9 cellular contexts compared by ENCODE assay signal in genomic region chr1:24556414-24556795, GRCh38. TPM values are rescaled to one million over a fixed set of nuclear protein-coding genes. Genes with fewer than 3 reads are reported as not detected.
DNase-seq lines count a peak whose midpoint lies in the region; ATAC-seq and TF ChIP-seq lines count a peak whose summit lies in the region.
"Had no signal": no experiment of that assay in that cellular context is flagged by ENCODE, and none has a peak within 500 bp of the region (broad histone marks: within the 10 kb centered on the region; RNA-seq: fewer than 3 reads in every experiment).

No MANE protein-coding gene starts in this region.

- no peak overlapping the region for H3K9ac ChIP-seq in BLaER1 treated with 17β-estradiol and CSF1 and Interleukin-3, amounts not matched to agents 10 nM and 100 nM
- H3K9ac ChIP-seq in HUES64 (ENCODE audit: low read depth, low read length) (no peak overlapping the region), mucosa of rectum (ENCODE audit: low read depth in 1 of 2, low read length in 2 of 2) (peak overlapping the region; percentile 24 to 79)

- H3K27me3 ChIP-seq in BLaER1 treated with 17β-estradiol and CSF1 and Interleukin-3, amounts not matched to agents 10 nM and 100 nM, result peaks cover 60 to 79% (median 70%) of the 10 kb centered on the region in 11 experiments
- H3K27me3 ChIP-seq in HUES64 (ENCODE audit: insufficient read depth, low read length) (peaks cover 46% of the 10 kb centered on the region), mucosa of rectum (ENCODE audit: control insufficient read depth in 2 of 2, insufficient read depth in 2 of 2, low read length in 2 of 2) (peaks cover 0 to 12% of the 10 kb centered on the region in 2 donors)

- no peak for ATAC-seq in GM18520 (IDR thresholded peaks at IDR 0.05; ENCODE audit: unreplicated experiment)

- peaks cover 0 to 14% (median 0%) of the 10 kb centered on the region in 11 experiments; a peak in 5 of 22 replicates for H4K20me1 ChIP-seq in BLaER1 treated with 17β-estradiol and CSF1 and Interleukin-3, amounts not matched to agents 10 nM and 100 nM

- WGBS in HUES64, result 63% methylated on average over 17 of the region's 19 CpGs

- no peak overlapping the region for H3K27ac ChIP-seq in BLaER1 treated with 17β-estradiol and CSF1 and Interleukin-3, amounts not matched to agents 10 nM and 100 nM
- H3K27ac ChIP-seq in HUES64 (ENCODE audit: low read depth, low read length), result no peak overlapping the region
- H3K27ac ChIP-seq in coronary artery, result no peak overlapping the region
- H3K27ac ChIP-seq in mucosa of rectum (ENCODE audit: low read depth in 2 of 2, low read length in 2 of 2), result no peak overlapping the region

- H3K4me1 ChIP-seq in BLaER1 treated with 17β-estradiol and CSF1 and Interleukin-3, amounts not matched to agents 10 nM and 100 nM, result peaks cover 11 to 45% (median 34%) of the 10 kb centered on the region in 10 experiments
- H3K4me1 ChIP-seq in HUES64 (ENCODE audit: insufficient read depth, low read length) (peaks cover 11% of the 10 kb centered on the region; the same call in 1 of the 2 replicates), mucosa of rectum (ENCODE audit: control insufficient read depth in 2 of 2, insufficient read depth in 2 of 2, low read length in 2 of 2) (peaks cover 16 to 20% of the 10 kb centered on the region in 2 donors)

- H3K4me3 ChIP-seq in BLaER1 treated with 17β-estradiol and CSF1 and Interleukin-3, amounts not matched to agents 10 nM and 100 nM, result peak overlapping the region in 7 of 10 experiments; percentile 29 to 48 (median 35); a peak in 5 of 20 replicates
- H3K4me3 ChIP-seq in HUES64 (ENCODE audit: low read length) (peak overlapping the region; percentile 51), coronary artery (peak overlapping the region; percentile 26), mucosa of rectum (ENCODE audit: low read length in 2 of 2) (peak overlapping the region; percentile 63)

- H3K9me3 ChIP-seq in BLaER1 treated with 17β-estradiol and CSF1 and Interleukin-3, amounts not matched to agents 10 nM and 100 nM (replicated peaks in 1 of 11), result no peaks in the 10 kb centered on the region
- H3K9me3 ChIP-seq in HUES64 (ENCODE audit: insufficient read depth, low read depth, low read length) (no peaks in the 10 kb centered on the region), mucosa of rectum (ENCODE audit: control insufficient read depth in 2 of 2, low read length in 2 of 2) (no peaks in the 10 kb centered on the region)

- peak overlapping the region; percentile 59 to 77 (median 67); a peak in 21 of 22 replicates for H3K4me2 ChIP-seq in BLaER1 treated with 17β-estradiol and CSF1 and Interleukin-3, amounts not matched to agents 10 nM and 100 nM

- no peak for DNase-seq in coronary artery (ENCODE audit: low spot score)
- DNase-seq in AG08395 (ENCODE audit: low spot score), result no peak
- DNase-seq in epidermal melanocyte (ENCODE audit: insufficient read length, low spot score), result no peak
- DNase-seq in foreskin melanocyte, result no peak
- DNase-seq: activated CD8-positive, alpha-beta memory T cell treated with anti-CD3 and anti-CD28 coated beads, Interleukin-2, amount 10 ng/mL, durations not matched to agents 7 days and 5 days had no signal

- no peak for TF ChIP-seq CTCF in coronary artery (IDR thresholded peaks at IDR 0.05)

- no peaks in the 10 kb centered on the region for H3K36me3 ChIP-seq in BLaER1 treated with 17β-estradiol and CSF1 and Interleukin-3, amounts not matched to agents 10 nM and 100 nM
- H3K36me3 ChIP-seq in HUES64 (ENCODE audit: insufficient read depth, low read length) (no peaks in the 10 kb centered on the region), mucosa of rectum (ENCODE audit: control insufficient read depth in 2 of 2, insufficient read depth in 2 of 2, low read length in 2 of 2) (no peaks in the 10 kb centered on the region)

RNA-seq across cellular contexts. Expression of gene NCMAP, which starts 0.5 kb away (rescaled TPM):
- polyA plus RNA-seq in HUES64 (2013, experiment 1 of 2), result 0.05 TPM
- 0.13 TPM for polyA plus RNA-seq in HUES64 (2013, experiment 2 of 2)

RNA-seq across cellular contexts. Expression of gene RCAN3, which starts 53.8 kb away (rescaled TPM):
- 6.5 TPM for polyA plus RNA-seq in HUES64 (2013, experiment 1 of 2)
- polyA plus RNA-seq in HUES64 (2013, experiment 2 of 2), result 6.8 TPM

Comparison
In these comparisons a context has a peak if more than half of its experiments do, and no peak if none do; other contexts are left out.
1. H3K9ac ChIP-seq: peak in mucosa of rectum (2 of 2); none in BLaER1 treated with 17β-estradiol and CSF1 and Interleukin-3, amounts not matched to agents 10 nM and 100 nM (0 of 11) and HUES64 (single experiment).
2. Peak in every context shown above with its lines, with median percentiles within 50 percentile points of each other: H3K4me3 ChIP-seq.